ENCODE assay signal across 9 cellular contexts in genomic region chrX:39309721-39310152, GRCh38.
A peak's percentile ranks its signal among the peaks of the same experiment; 100 is the strongest.
DNase-seq lines count a peak whose midpoint lies in the region; ATAC-seq and TF ChIP-seq lines count a peak whose summit lies in the region.
"Had no signal": no experiment of that assay in that cellular context is flagged by ENCODE, and none has a peak within 500 bp of the region (broad histone marks: within the 10 kb centered on the region; RNA-seq: fewer than 3 reads in every experiment).

No MANE protein-coding gene starts in this region.

- no peaks in the 10 kb centered on the region for H3K9me3 ChIP-seq in right atrium auricular region
- H3K9me3 ChIP-seq in upper lobe of left lung: no peaks in the 10 kb centered on the region

- TF ChIP-seq EP300 in upper lobe of left lung (IDR thresholded peaks at IDR 0.05): peak in 1 of 4 donors; percentile 33

- intact Hi-C loops in Right ventricle myocardium superior (cut with DNase I): no loop called here
- intact Hi-C loops in activated T-helper 1 cell treated with anti-CD3 and anti-CD28 coated beads, Interleukin-12 subunit alpha, Interleukin-12 subunit beta, Interleukin-2, Interleukin-4 antibody, amounts not matched to agents 30 ng/mL and 10 ng/mL and 1 ng/mL, durations not matched to agents 14 hours and 24 hours and 36 hours (cut with micrococcal nuclease): loop anchor here (1.0 to 5.0 kb wide), 13 partner anchors 18 to 463 kb away; no protein-coding TSS in a partner anchor

- TF ChIP-seq POLR2A in upper lobe of left lung (IDR thresholded peaks at IDR 0.05): no peak

- H3K27ac Mint-ChIP-seq in activated T-helper 1 cell treated with anti-CD3 and anti-CD28 coated beads, Interleukin-12 subunit alpha, Interleukin-12 subunit beta, Interleukin-2, Interleukin-4 antibody, amounts not matched to agents 30 ng/mL and 10 ng/mL and 1 ng/mL, durations not matched to agents 14 hours and 24 hours and 36 hours: peak overlapping the region; percentile 100

- TF ChIP-seq CTCF in right atrium auricular region (IDR thresholded peaks at IDR 0.05) (no peak), upper lobe of left lung (IDR thresholded peaks at IDR 0.05) (no peak)

- H3K4me3 ChIP-seq in right atrium auricular region: no peak overlapping the region
- H3K4me3 ChIP-seq in upper lobe of left lung: no peak overlapping the region

- 10 to 23% methylated on average over 5 to 7 of the region's 7 CpGs for WGBS in upper lobe of left lung, 2 donors

- peaks cover 56% of the 10 kb centered on the region for H3K36me3 Mint-ChIP-seq in activated T-helper 1 cell treated with anti-CD3 and anti-CD28 coated beads, Interleukin-12 subunit alpha, Interleukin-12 subunit beta, Interleukin-2, Interleukin-4 antibody, amounts not matched to agents 30 ng/mL and 10 ng/mL and 1 ng/mL, durations not matched to agents 14 hours and 24 hours and 36 hours (ENCODE audit: low read depth)

- H3K27ac ChIP-seq in right atrium auricular region (peak overlapping the region in 1 of 2 donors; percentile 16), upper lobe of left lung (peak overlapping the region in 3 of 4 donors; percentile 33 to 64 (median 46))

- peaks cover 69% of the 10 kb centered on the region for H3K4me1 Mint-ChIP-seq in activated T-helper 1 cell treated with anti-CD3 and anti-CD28 coated beads, Interleukin-12 subunit alpha, Interleukin-12 subunit beta, Interleukin-2, Interleukin-4 antibody, amounts not matched to agents 30 ng/mL and 10 ng/mL and 1 ng/mL, durations not matched to agents 14 hours and 24 hours and 36 hours (ENCODE audit: low read depth)

- H3K4me1 ChIP-seq in right atrium auricular region: peaks cover 0 to 23% of the 10 kb centered on the region in 2 donors
- H3K4me1 ChIP-seq in upper lobe of left lung: peaks cover 0 to 15% (median 5%) of the 10 kb centered on the region in 4 donors

- H3K27me3 ChIP-seq in right atrium auricular region (no peaks in the 10 kb centered on the region), upper lobe of left lung (no peaks in the 10 kb centered on the region)

- ATAC-seq in Right ventricle myocardium superior (ENCODE audit: poor library complexity) (peak; percentile 55), upper lobe of left lung (ENCODE audit: low FRiP score in 2 of 2) (no peak), HG02970 (IDR thresholded peaks at IDR 0.05; ENCODE audit: low FRiP score, unreplicated experiment) (no peak)

- peak; percentile 36 for DNase-seq in Right ventricle myocardium superior
- DNase-seq in right atrium auricular region (ENCODE audit: low spot score): no peak
- DNase-seq in activated T-helper 1 cell treated with anti-CD3 and anti-CD28 coated beads, Interleukin-12 subunit alpha, Interleukin-12 subunit beta, Interleukin-2, Interleukin-4 antibody, amounts not matched to agents 30 ng/mL and 10 ng/mL and 1 ng/mL, durations not matched to agents 14 hours and 24 hours and 36 hours (ENCODE audit: low spot score): peak; percentile 17
- peak; percentile 84 for DNase-seq in islet precursor cell
- DNase-seq in upper lobe of left lung: no peak
- no peak for DNase-seq in NCI-H2171 (lab: John Stamatoyannopoulos, UW)
- no peak for DNase-seq in NCI-H526 treated with DMSO at 0.1 percent for 48 hours (lab: John Stamatoyannopoulos, UW)
- DNase-seq: NCI-H1930 had no signal

- H3K4me3 Mint-ChIP-seq in activated T-helper 1 cell treated with anti-CD3 and anti-CD28 coated beads, Interleukin-12 subunit alpha, Interleukin-12 subunit beta, Interleukin-2, Interleukin-4 antibody, amounts not matched to agents 30 ng/mL and 10 ng/mL and 1 ng/mL, durations not matched to agents 14 hours and 24 hours and 36 hours: peak overlapping the region; percentile 68

- H3K9me3 Mint-ChIP-seq in activated T-helper 1 cell treated with anti-CD3 and anti-CD28 coated beads, Interleukin-12 subunit alpha, Interleukin-12 subunit beta, Interleukin-2, Interleukin-4 antibody, amounts not matched to agents 30 ng/mL and 10 ng/mL and 1 ng/mL, durations not matched to agents 14 hours and 24 hours and 36 hours: peaks cover 5% of the 10 kb centered on the region

- H3K27me3 Mint-ChIP-seq in activated T-helper 1 cell treated with anti-CD3 and anti-CD28 coated beads, Interleukin-12 subunit alpha, Interleukin-12 subunit beta, Interleukin-2, Interleukin-4 antibody, amounts not matched to agents 30 ng/mL and 10 ng/mL and 1 ng/mL, durations not matched to agents 14 hours and 24 hours and 36 hours (ENCODE audit: insufficient read depth): no peaks in the 10 kb centered on the region

- no peaks in the 10 kb centered on the region for H3K36me3 ChIP-seq in right atrium auricular region
- no peaks in the 10 kb centered on the region for H3K36me3 ChIP-seq in upper lobe of left lung

Comparison
In these comparisons a context has a peak if more than half of its experiments do, and no peak if none do; other contexts are left out.
1. DNase-seq: peak in Right ventricle myocardium superior (single experiment), activated T-helper 1 cell treated with anti-CD3 and anti-CD28 coated beads, Interleukin-12 subunit alpha, Interleukin-12 subunit beta, Interleukin-2, Interleukin-4 antibody, amounts not matched to agents 30 ng/mL and 10 ng/mL and 1 ng/mL, durations not matched to agents 14 hours and 24 hours and 36 hours (single experiment) and islet precursor cell (single experiment); none in right atrium auricular region (single experiment), upper lobe of left lung (0 of 2), NCI-H2171 (single experiment) and NCI-H526 treated with DMSO at 0.1 percent for 48 hours (single experiment).